In the genomic region with DNA sequence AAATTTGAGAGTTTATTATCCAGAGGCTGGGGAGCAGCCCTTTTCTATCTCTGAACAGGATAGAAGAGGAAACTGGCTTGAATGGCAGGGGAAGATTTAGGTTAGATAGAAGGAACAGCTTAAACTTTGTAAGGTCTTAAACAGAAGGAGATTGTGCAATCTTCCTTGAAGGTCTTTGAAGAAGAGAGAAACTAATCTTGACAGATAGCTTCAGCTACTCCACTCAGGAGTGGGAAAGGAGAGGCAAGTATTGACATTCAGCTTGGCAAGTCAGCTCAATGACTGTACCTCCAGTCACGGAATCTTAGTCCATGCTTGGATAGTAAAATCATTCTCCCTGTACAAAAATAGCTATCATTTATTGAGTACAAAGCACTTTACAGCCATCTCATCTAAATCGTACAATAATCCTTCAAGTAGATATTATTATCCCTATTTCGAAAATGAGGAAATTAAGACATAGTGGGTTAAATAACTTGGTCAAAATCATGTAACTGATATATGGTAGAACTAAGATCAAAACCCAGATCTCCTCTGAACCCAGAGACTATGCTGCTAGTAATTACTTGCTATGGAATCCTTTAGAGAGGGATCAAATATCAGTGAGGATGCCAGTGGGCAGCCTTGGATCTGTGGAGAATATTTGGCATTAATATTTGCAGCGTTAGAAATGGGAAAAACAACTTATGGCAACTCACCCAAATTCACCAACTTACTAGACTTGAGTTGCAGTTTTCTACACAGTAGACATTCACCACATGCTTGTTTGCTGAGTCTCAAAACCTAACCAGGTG, we compare ENCODE assay signal across 1 cellular context.
TF ChIP-seq lines count a peak whose summit lies in the region.

No MANE protein-coding gene starts in this region.

TF ChIP-seq in HepG2, 621 proteins besides CTCF, POLR2A, EP300 and RAD21:
- no peak for TF ChIP-seq ZBTB21 (CRISPR knock-in tag; IDR thresholded peaks at IDR 0.05)
- TF ChIP-seq CEBPB (IDR thresholded peaks at IDR 0.05; ENCODE audit: borderline replicate concordance, low read depth, low read length) = peak; percentile 55; the same call in 1 of the 2 replicates
